In the genomic region with DNA sequence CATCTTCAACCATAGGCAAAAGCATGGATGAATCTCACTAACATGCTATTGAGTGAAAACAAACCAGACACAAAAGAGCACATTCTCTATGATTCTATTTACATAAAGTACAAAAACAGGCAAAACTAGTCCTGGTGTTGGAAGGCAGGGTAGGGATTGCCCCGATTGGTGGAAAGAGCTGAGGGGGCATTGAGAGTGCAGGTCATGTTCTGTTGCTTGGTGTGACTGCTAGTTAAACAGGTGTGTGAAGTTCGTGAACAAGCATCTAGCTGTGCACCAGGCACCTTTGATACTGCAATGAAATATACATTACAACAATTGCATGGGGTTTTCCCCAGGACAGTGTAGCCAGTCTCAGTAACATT, we compare ENCODE assay signal across 8 cellular contexts. TPM values are rescaled to one million over a fixed set of nuclear protein-coding genes. Genes with fewer than 3 reads are reported as not detected.
DNase-seq lines count a peak whose midpoint lies in the region; ATAC-seq and TF ChIP-seq lines count a peak whose summit lies in the region.

No MANE protein-coding gene starts in this region.

- H3K9me3 ChIP-seq in MG63 (no peaks in the 10 kb centered on the region), colonic mucosa (no peaks in the 10 kb centered on the region), suprapubic skin (no peaks in the 10 kb centered on the region)

- H3K4me3 ChIP-seq in MG63 (peak overlapping the region; percentile 54), colonic mucosa (peak overlapping the region; percentile 66), suprapubic skin (peak overlapping the region; percentile 81)

- WGBS in suprapubic skin, result 24% methylated on average over 2 of the region's 2 CpGs

- no peaks in the 10 kb centered on the region for H3K4me1 Mint-ChIP-seq in activated CD4-positive, alpha-beta T cell treated with anti-CD3 and anti-CD28 coated beads for 36 hours

- H3K9ac ChIP-seq in colonic mucosa (ENCODE audit: low read depth in 2 of 2, low read length in 2 of 2), result peak overlapping the region; percentile 16 to 32

- intact Hi-C loops in colonic mucosa (cut with DNase I), result no loop called here
- intact Hi-C loops in activated CD4-positive, alpha-beta T cell treated with anti-CD3 and anti-CD28 coated beads for 36 hours (cut with DNase I, micrococcal nuclease), result no loop called here

- CTCF ChIA-PET in activated CD4-positive, alpha-beta T cell treated with anti-CD3 and anti-CD28 coated beads for 36 hours (lab: Charles Lee), result no interaction called here

- H3K4me3 Mint-ChIP-seq in activated CD4-positive, alpha-beta T cell treated with anti-CD3 and anti-CD28 coated beads for 36 hours, result no peak overlapping the region

- H3K27me3 ChIP-seq in MG63 (no peaks in the 10 kb centered on the region; the same call in 1 of the 2 replicates), colonic mucosa (peaks cover 8% of the 10 kb centered on the region), suprapubic skin (no peaks in the 10 kb centered on the region)

- TF ChIP-seq CTCF in colonic mucosa (IDR thresholded peaks at IDR 0.05) (no peak), suprapubic skin (IDR thresholded peaks at IDR 0.05) (no peak)

- no peak for ATAC-seq in activated CD4-positive, alpha-beta T cell treated with anti-CD3 and anti-CD28 coated beads for 36 hours
- ATAC-seq in GM21381 (IDR thresholded peaks at IDR 0.05; ENCODE audit: unreplicated experiment), result no peak

- no peaks in the 10 kb centered on the region for H3K9me3 Mint-ChIP-seq in activated CD4-positive, alpha-beta T cell treated with anti-CD3 and anti-CD28 coated beads for 36 hours (ENCODE audit: low read depth)

- H3K36me3 ChIP-seq in MG63 (no peaks in the 10 kb centered on the region), colonic mucosa (no peaks in the 10 kb centered on the region), suprapubic skin (no peaks in the 10 kb centered on the region)

- H3K27ac ChIP-seq in colonic mucosa (no peak overlapping the region), suprapubic skin (peak overlapping the region; percentile 87)

- peaks cover 46% of the 10 kb centered on the region for H3K27me3 Mint-ChIP-seq in activated CD4-positive, alpha-beta T cell treated with anti-CD3 and anti-CD28 coated beads for 36 hours

- no peak for TF ChIP-seq POLR2A in suprapubic skin (IDR thresholded peaks at IDR 0.05)

- POLR2A ChIA-PET in activated CD4-positive, alpha-beta T cell treated with anti-CD3 and anti-CD28 coated beads for 36 hours (lab: Charles Lee), result no interaction called here

- H3K27ac Mint-ChIP-seq in activated CD4-positive, alpha-beta T cell treated with anti-CD3 and anti-CD28 coated beads for 36 hours, result no peak overlapping the region

- H3K36me3 Mint-ChIP-seq in activated CD4-positive, alpha-beta T cell treated with anti-CD3 and anti-CD28 coated beads for 36 hours (ENCODE audit: low read depth), result no peaks in the 10 kb centered on the region

- peaks cover 5% of the 10 kb centered on the region for H3K4me1 ChIP-seq in colonic mucosa
- peaks cover 17% of the 10 kb centered on the region for H3K4me1 ChIP-seq in suprapubic skin

- DNase-seq in MG63, result no peak
- DNase-seq in colonic mucosa, result no peak
- peak; percentile 34 for DNase-seq in medulla oblongata (ENCODE audit: extremely low spot score)
- no peak for DNase-seq in suprapubic skin (ENCODE audit: low spot score in 2 of 2)
- DNase-seq in NCI-H2081 treated with DMSO at 0.1 percent for 48 hours (lab: John Stamatoyannopoulos, UW), result no peak
- DNase-seq in activated CD4-positive, alpha-beta T cell treated with anti-CD3 and anti-CD28 coated beads for 36 hours, result no peak
- DNase-seq in stimulated activated CD4-positive, alpha-beta T cell treated with anti-CD3 and anti-CD28 coated beads, Interleukin-4, amount 100 ng/mL, for 1 hour, result no peak

- no peak for TF ChIP-seq EP300 in suprapubic skin (IDR thresholded peaks at IDR 0.05)

RNA-seq across cellular contexts. Expression of gene THRB, which starts 26.3 kb away (rescaled TPM):
- total RNA-seq in MG63 (2014; rRNA removed; shearing (Covaris generic); ENCODE audit: low replicate concordance), result not detected in 2 replicates
- total RNA-seq in colonic mucosa (10 to 100 TPM; 23.3 to 27.6 TPM), suprapubic skin (10 to 100 TPM; 16.6 to 32.9 (median 24.4) TPM)
- total RNA-seq in activated CD4-positive, alpha-beta T cell treated with anti-CD3 and anti-CD28 coated beads for 36 hours, result not detected

Comparison
In these comparisons a context has a peak if more than half of its experiments do, and no peak if none do; other contexts are left out.
1. RNA of gene THRB, which starts 26.3 kb away (total RNA-seq): 23.3 to 27.6 TPM in colonic mucosa and 16.6 to 32.9 TPM in suprapubic skin; not detected in activated CD4-positive, alpha-beta T cell treated with anti-CD3 and anti-CD28 coated beads for 36 hours and not detected in MG63; every median in the first group is over 10 times any median in the second.
2. Peak in every context shown above with its lines, with median percentiles within 50 percentile points of each other: H3K4me3 ChIP-seq.